1 cellular context compared by ENCODE assay signal in genomic region chr7:131692131-131692960, GRCh38.
A peak's percentile ranks its signal among the peaks of the same experiment; 100 is the strongest.
TF ChIP-seq lines count a peak whose summit lies in the region.

No MANE protein-coding gene starts in this region.

TF ChIP-seq in K562, 482 proteins besides CTCF, POLR2A, EP300 and RAD21 (continued from another document):
- TF ChIP-seq FOXP4 (CRISPR knock-in tag; IDR thresholded peaks at IDR 0.05; ENCODE audit: borderline replicate concordance) (no peak), NR3C1 (CRISPR knock-in tag; IDR thresholded peaks at IDR 0.05) (peak; percentile 37; the same call in 1 of the 2 replicates), ZNF253 (CRISPR knock-in tag; conservative IDR thresholded peaks at IDR 0.05) (no peak), E2F4 (CRISPR knock-in tag; IDR thresholded peaks at IDR 0.05; ENCODE audit: low read depth) (no peak), ERF (CRISPR knock-in tag; IDR thresholded peaks at IDR 0.05) (no peak), SREBF1 (IDR thresholded peaks at IDR 0.05; ENCODE audit: borderline replicate concordance, low read depth, low read length) (no peak), ZNF436 (CRISPR knock-in tag; IDR thresholded peaks at IDR 0.05) (no peak), ZNF239 (CRISPR knock-in tag; IDR thresholded peaks at IDR 0.05) (no peak), MAFK (IDR thresholded peaks at IDR 0.05; ENCODE audit: low read length) (peak; percentile 39), MYNN (IDR thresholded peaks at IDR 0.05) (no peak), MYNN (CRISPR knock-in tag; IDR thresholded peaks at IDR 0.05) (no peak), MEF2A (IDR thresholded peaks at IDR 0.05; ENCODE audit: control insufficient read depth, low read depth, low read length) (no peak), RAD51 (IDR thresholded peaks at IDR 0.05; ENCODE audit: borderline replicate concordance, low read depth) (no peak), ZNF324 (CRISPR knock-in tag; IDR thresholded peaks at IDR 0.05) (no peak), CXXC5 (CRISPR knock-in tag; IDR thresholded peaks at IDR 0.05) (0 out of 2 replicates have a peak, but pooled peaks have one; percentile 25), ARID2 (IDR thresholded peaks at IDR 0.05) (no peak), LCOR (CRISPR knock-in tag; IDR thresholded peaks at IDR 0.05) (no peak), ZNF224 (CRISPR knock-in tag; IDR thresholded peaks at IDR 0.05) (no peak), SP2 (IDR thresholded peaks at IDR 0.05; ENCODE audit: extremely low read depth, low read depth, low read length, poor library complexity, severe bottlenecking) (no peak), THAP12 (CRISPR knock-in tag; IDR thresholded peaks at IDR 0.05) (no peak), IFI16 (CRISPR knock-in tag; IDR thresholded peaks at IDR 0.05) (no peak), TGIF2 (CRISPR knock-in tag; IDR thresholded peaks at IDR 0.05) (no peak)
